Comparison of ENCODE assay signal across 21 cellular contexts in genomic region chr12:88255224-88255623, GRCh38.
"Had no signal": no experiment of that assay in that cellular context is flagged by ENCODE, and none has a peak within 500 bp of the region (broad histone marks: within the 10 kb centered on the region; RNA-seq: fewer than 3 reads in every experiment).

No MANE protein-coding gene starts in this region.

- H3K4me3 ChIP-seq: colonic mucosa, esophagus squamous epithelium, gastrocnemius medialis, heart right ventricle, left lung, lower lobe of right lung had no signal

- H3K27ac ChIP-seq: colonic mucosa, epithelial cell of prostate, esophagus squamous epithelium, gastrocnemius medialis, heart right ventricle, left lung, lower lobe of right lung had no signal

- H3K4me1 ChIP-seq: colonic mucosa, gastrocnemius medialis, heart right ventricle, left lung, lower lobe of right lung had no signal

- ATAC-seq: effector memory CD8-positive, alpha-beta T cell; esophagus mucosa; gastrocnemius medialis; heart right ventricle; left cardiac atrium; left lung; left ventricle myocardium superior; lower lobe of right lung had no signal

- H3K27me3 ChIP-seq: colonic mucosa, esophagus squamous epithelium, gastrocnemius medialis, heart right ventricle, left lung had no signal

- H3K9me3 ChIP-seq: colonic mucosa, esophagus squamous epithelium, gastrocnemius medialis, heart right ventricle, left lung, lower lobe of right lung had no signal

- H3K36me3 ChIP-seq: colonic mucosa, esophagus squamous epithelium, gastrocnemius medialis, heart right ventricle, left lung, lower lobe of right lung had no signal

- DNase-seq: colonic mucosa; cortex of kidney; effector CD8-positive, alpha-beta T cell; effector memory CD8-positive, alpha-beta T cell; endodermal cell; erythroblast; esophagus squamous epithelium; foreskin fibroblast; foreskin melanocyte; gastrocnemius medialis; glutamatergic neuron; heart right ventricle; hippocampal formation; left cardiac atrium; left lung; left ventricle myocardium superior; lower lobe of right lung; mesendoderm; midbrain had no signal
